In the genomic region with DNA sequence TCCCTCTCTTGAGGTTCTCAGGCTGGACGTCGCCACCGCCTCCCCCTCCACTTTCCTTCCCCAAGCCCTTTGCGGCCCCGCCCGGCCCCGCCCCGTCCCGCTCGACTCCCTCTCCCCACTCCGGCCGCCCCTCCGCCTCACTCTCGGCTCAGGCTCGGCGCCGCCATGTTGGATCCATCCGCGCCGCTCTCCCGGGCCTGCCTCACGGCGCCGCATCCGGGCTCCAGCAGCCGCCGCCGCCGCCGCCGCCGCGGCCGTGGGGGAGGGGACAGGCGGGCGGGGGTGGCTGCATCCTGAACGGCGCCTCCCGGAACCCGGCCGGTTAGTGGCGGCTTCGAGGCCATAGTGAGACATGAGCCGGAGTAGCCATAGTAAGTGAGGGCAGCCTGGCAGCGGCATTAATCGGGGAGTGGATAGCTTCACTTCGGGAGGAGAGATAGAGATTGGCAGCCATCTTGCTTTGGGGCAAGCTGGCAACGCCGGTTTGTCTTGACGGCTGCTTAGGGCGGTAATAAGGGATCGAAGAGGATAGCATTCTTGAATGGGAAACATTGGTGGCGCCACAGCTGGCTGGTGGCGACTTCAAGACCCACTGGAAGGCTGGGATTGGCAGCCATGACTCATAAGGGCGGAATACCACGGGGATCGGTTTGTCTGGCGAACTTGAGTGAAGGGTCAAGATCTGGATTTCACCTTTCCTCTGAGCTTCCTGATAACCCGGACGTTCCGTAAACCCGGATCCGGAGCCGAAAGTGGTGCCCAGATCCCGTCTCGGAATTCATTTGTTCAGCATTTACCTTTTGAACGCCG, we compare ENCODE assay signal across 7 cellular contexts. TPM values are rescaled to one million over a fixed set of nuclear protein-coding genes. Genes with fewer than 3 reads are reported as not detected.
A peak's percentile ranks its signal among the peaks of the same experiment; 100 is the strongest.
DNase-seq lines count a peak whose midpoint lies in the region; ATAC-seq, FAIRE-seq and TF ChIP-seq lines count a peak whose summit lies in the region.

A gene with protein sequence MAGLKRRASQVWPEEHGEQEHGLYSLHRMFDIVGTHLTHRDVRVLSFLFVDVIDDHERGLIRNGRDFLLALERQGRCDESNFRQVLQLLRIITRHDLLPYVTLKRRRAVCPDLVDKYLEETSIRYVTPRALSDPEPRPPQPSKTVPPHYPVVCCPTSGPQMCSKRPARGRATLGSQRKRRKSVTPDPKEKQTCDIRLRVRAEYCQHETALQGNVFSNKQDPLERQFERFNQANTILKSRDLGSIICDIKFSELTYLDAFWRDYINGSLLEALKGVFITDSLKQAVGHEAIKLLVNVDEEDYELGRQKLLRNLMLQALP (minus strand): TSS at position 258 of the 810 bp plus-strand sequence. CDS start 8,205 bp downstream, outside the sequence.

- no peaks in the 10 kb centered on the region for H3K27me3 ChIP-seq in hepatocyte

- H3K4me3 ChIP-seq in astrocyte of the cerebellum (ENCODE audit: low read depth, low read length) = peak within 1 kb of the TSS; percentile 93
- peak within 1 kb of the TSS; percentile 46 for H3K4me3 ChIP-seq in hepatocyte
- peak within 1 kb of the TSS; percentile 88 for H3K4me3 ChIP-seq in retinal pigment epithelial cell (ENCODE audit: low read length)

- H3K9me3 ChIP-seq in hepatocyte (ENCODE audit: low read depth) = no peaks in the 10 kb centered on the region

- H3K27ac ChIP-seq in hepatocyte = peak within 1 kb of the TSS; percentile 93

- DNase-seq in GM18507 (ENCODE audit: extremely low spot score, insufficient read length, low read depth) (peak; percentile 84), NCI-H2029 treated with DMSO at 0.1 percent for 48 hours (lab: John Stamatoyannopoulos, UW) (peak; percentile 94), T-helper 9 cell (peak; percentile 80), astrocyte of the cerebellum (ENCODE audit: low read depth) (peak; percentile 93), hepatocyte (ENCODE audit: low spot score) (peak; percentile 96), retinal pigment epithelial cell (ENCODE audit: low read depth) (peak; percentile 89)

- no peaks in the 10 kb centered on the region for H3K9me2 ChIP-seq in hepatocyte (replicated peaks; ENCODE audit: insufficient read depth)

- H3K79me2 ChIP-seq in hepatocyte = peaks cover 80% of the 10 kb centered on the region

- H4K20me1 ChIP-seq in hepatocyte (ENCODE audit: insufficient read depth, poor library complexity, severe bottlenecking) = peaks cover 5% of the 10 kb centered on the region

- peak within 1 kb of the TSS; percentile 61 for H2AFZ ChIP-seq in hepatocyte

- peak within 1 kb of the TSS; percentile 93 for H3K4me2 ChIP-seq in hepatocyte

- under 1% methylated on average over 41 of the region's 68 CpGs for WGBS in hepatocyte (ENCODE audit: low lambda C conversion rate, missing lambda C conversion rate)

- TF ChIP-seq CTCF in astrocyte of the cerebellum (IDR thresholded peaks at IDR 0.05; ENCODE audit: low read depth, low read length, missing control alignments) (no peak), hepatocyte (IDR thresholded peaks at IDR 0.05; ENCODE audit: poor library complexity) (no peak), retinal pigment epithelial cell (conservative IDR thresholded peaks at IDR 0.05; ENCODE audit: low read depth, low read length) (no peak)

- no peaks in the 10 kb centered on the region for H3K36me3 ChIP-seq in hepatocyte (replicated peaks; ENCODE audit: insufficient read depth, low read depth)

- in situ Hi-C loops in astrocyte of the cerebellum (cut with HindIII; ENCODE audit: low sequenced_read_pairs) = no loop called here

- FAIRE-seq in GM18507 (lab: Jason Lieb, UNC) = peak; percentile 89

- ATAC-seq in HG02981 (IDR thresholded peaks at IDR 0.05; ENCODE audit: unreplicated experiment) = peak; percentile 95

- H3K4me1 ChIP-seq in hepatocyte (ENCODE audit: insufficient read depth) = peaks cover 16% of the 10 kb centered on the region

RNA-seq across cellular contexts. Expression of the gene that starts here (rescaled TPM):
- total RNA-seq in hepatocyte = 19.0 and 21.8 TPM in 2 replicates
- polyA plus RNA-seq in hepatocyte = 24.3 and 27.1 TPM in 2 replicates

Comparison
In these comparisons a context has a peak if more than half of its experiments do, and no peak if none do; other contexts are left out.
1. Peak in every context shown above with its lines: DNase-seq, ATAC-seq, H3K4me3 ChIP-seq and H3K27ac ChIP-seq.